In genomic region chr10:72249176-72249862, GRCh38 we compare ENCODE assay signal across 8 cellular contexts. TPM values are rescaled to one million over a fixed set of nuclear protein-coding genes. Genes with fewer than 3 reads are reported as not detected.
A peak's percentile ranks its signal among the peaks of the same experiment; 100 is the strongest.
DNase-seq lines count a peak whose midpoint lies in the region; ATAC-seq and TF ChIP-seq lines count a peak whose summit lies in the region.
"Not testable (repeated sequence)": the region's sequence is repeated elsewhere in the genome, so short reads cannot be mapped to it uniquely, and the experiment has no call there.

No MANE protein-coding gene starts in this region.

- H3K9me2 ChIP-seq in Loucy (replicated peaks; ENCODE audit: low read depth, low read length), result not testable (repeated sequence)

- H3K9me3 Mint-ChIP-seq in activated T-cell treated with anti-CD3 and anti-CD28 coated beads, Interleukin-2, amount 50 U/mL, for 24 hours, result not testable (repeated sequence)

- H3F3A ChIP-seq in Loucy (ENCODE audit: low read depth), result peaks cover 20% of the 10 kb centered on the region

- peaks cover 10% of the 10 kb centered on the region; the same call in 1 of the 2 replicates for H3K79me2 ChIP-seq in Loucy (ENCODE audit: insufficient read depth, low read length)
- not testable (repeated sequence) for H3K79me2 ChIP-seq in parathyroid adenoma

- H3K4me3 Mint-ChIP-seq in activated T-cell treated with anti-CD3 and anti-CD28 coated beads, Interleukin-2, amount 50 U/mL, for 24 hours, result peak overlapping the region; percentile 76

- H3K9ac ChIP-seq in Loucy (ENCODE audit: low read depth, low read length, poor library complexity, severe bottlenecking), result peak overlapping the region; percentile 80
- H3K9ac ChIP-seq in parathyroid adenoma, result not testable (repeated sequence)

- not testable (repeated sequence) for H4K20me1 ChIP-seq in Loucy (ENCODE audit: insufficient read depth, low read length, poor library complexity, severe bottlenecking)

- H3K27me3 Mint-ChIP-seq in activated T-cell treated with anti-CD3 and anti-CD28 coated beads, Interleukin-2, amount 50 U/mL, for 24 hours, result not testable (repeated sequence)

- 92% methylated on average over 17 of the region's 17 CpGs for WGBS in thymus

- H2AFZ ChIP-seq in Loucy (ENCODE audit: low read length), result 0 out of 2 replicates have a peak overlapping the region, but pooled peaks have one; percentile 24
- H2AFZ ChIP-seq in parathyroid adenoma, result peak overlapping the region; percentile 84

- not testable (repeated sequence) for H3K9me3 ChIP-seq in Loucy (ENCODE audit: insufficient read depth, low read depth, low read length); parathyroid adenoma (ENCODE audit: control insufficient read depth, low read length); thymus (ENCODE audit: control insufficient read depth)

- not testable (repeated sequence) for DNase-seq in GM06990 (ENCODE audit: extremely low read depth, insufficient read length); activated T-cell treated with anti-CD3 and anti-CD28 coated beads, Interleukin-2, amount 50 U/mL, for 24 hours

- ATAC-seq in GM21825 (IDR thresholded peaks at IDR 0.05; ENCODE audit: unreplicated experiment), result peak; percentile 1

- peaks cover 73% of the 10 kb centered on the region for H3K4me1 ChIP-seq in Loucy (ENCODE audit: insufficient read depth, low read length, poor library complexity, severe bottlenecking)
- H3K4me1 ChIP-seq in parathyroid adenoma, result peaks cover 32% of the 10 kb centered on the region
- peaks cover 71% of the 10 kb centered on the region for H3K4me1 ChIP-seq in thymus (ENCODE audit: control insufficient read depth, insufficient read depth, low read length)

- not testable (repeated sequence) for TF ChIP-seq CTCF in GM06990 (IDR thresholded peaks at IDR 0.05; ENCODE audit: insufficient read depth, low read length, poor library complexity, severe bottlenecking); Loucy (conservative IDR thresholded peaks at IDR 0.05; ENCODE audit: low read length); parathyroid adenoma (IDR thresholded peaks at IDR 0.05)

- peak overlapping the region; percentile 36 for H3K4me3 ChIP-seq in GM06990 (replicated peaks; ENCODE audit: low read depth, low read length)
- H3K4me3 ChIP-seq in Loucy (ENCODE audit: low read length, poor library complexity, severe bottlenecking), result peak overlapping the region; percentile 70
- H3K4me3 ChIP-seq in parathyroid adenoma (ENCODE audit: low read depth, low read length), result not testable (repeated sequence)
- peak overlapping the region; percentile 41 for H3K4me3 ChIP-seq in thymus (ENCODE audit: low read length)

- H3K4me2 ChIP-seq in Loucy (ENCODE audit: low read depth, low read length, poor library complexity, severe bottlenecking), result peak overlapping the region; percentile 93
- H3K4me2 ChIP-seq in parathyroid adenoma (ENCODE audit: low read length), result peak overlapping the region; percentile 60

- H3K27ac ChIP-seq in cingulate gyrus (ENCODE audit: low read depth, low read length) (peak overlapping the region; percentile 99), layer of hippocampus (ENCODE audit: low read depth, low read length) (peak overlapping the region; percentile 96), parathyroid adenoma (peak overlapping the region; percentile 93), thymus (ENCODE audit: low read depth) (peak overlapping the region; percentile 96)

- not testable (repeated sequence) for H3K27me3 ChIP-seq in GM06990 (replicated peaks; ENCODE audit: control insufficient read depth, insufficient read depth, low read length); Loucy (ENCODE audit: insufficient read depth, low read length, poor library complexity, severe bottlenecking); layer of hippocampus (ENCODE audit: control insufficient read depth, insufficient read depth, low read length); parathyroid adenoma (ENCODE audit: control insufficient read depth, insufficient read depth, low read length); thymus (ENCODE audit: control insufficient read depth, insufficient read depth)

- peaks cover 79% of the 10 kb centered on the region for H3K4me1 Mint-ChIP-seq in activated T-cell treated with anti-CD3 and anti-CD28 coated beads, Interleukin-2, amount 50 U/mL, for 24 hours (ENCODE audit: low read depth)

- peak overlapping the region; percentile 93 for H3K27ac Mint-ChIP-seq in activated T-cell treated with anti-CD3 and anti-CD28 coated beads, Interleukin-2, amount 50 U/mL, for 24 hours

- H3K36me3 Mint-ChIP-seq in activated T-cell treated with anti-CD3 and anti-CD28 coated beads, Interleukin-2, amount 50 U/mL, for 24 hours (ENCODE audit: low read depth), result not testable (repeated sequence)

- H3K36me3 ChIP-seq in GM06990 (ENCODE audit: control insufficient read depth, insufficient read depth, low read length); Loucy (ENCODE audit: insufficient read depth, low read length); parathyroid adenoma (ENCODE audit: control insufficient read depth, insufficient read depth, low read length); thymus (ENCODE audit: control insufficient read depth, insufficient read depth): not testable (repeated sequence)

RNA-seq across cellular contexts. Expression of gene DDIT4, which starts 24.4 kb away (rescaled TPM):
- polyA plus RNA-seq in thymus, result 628 TPM

RNA-seq across cellular contexts. Expression of gene ASCC1, which starts 33.2 kb away (rescaled TPM):
- polyA plus RNA-seq in thymus, result 29.7 TPM

RNA-seq across cellular contexts. Expression of gene ANAPC16, which starts 33.5 kb away (rescaled TPM):
- polyA plus RNA-seq in thymus, result 349 TPM
